In the genomic region with DNA sequence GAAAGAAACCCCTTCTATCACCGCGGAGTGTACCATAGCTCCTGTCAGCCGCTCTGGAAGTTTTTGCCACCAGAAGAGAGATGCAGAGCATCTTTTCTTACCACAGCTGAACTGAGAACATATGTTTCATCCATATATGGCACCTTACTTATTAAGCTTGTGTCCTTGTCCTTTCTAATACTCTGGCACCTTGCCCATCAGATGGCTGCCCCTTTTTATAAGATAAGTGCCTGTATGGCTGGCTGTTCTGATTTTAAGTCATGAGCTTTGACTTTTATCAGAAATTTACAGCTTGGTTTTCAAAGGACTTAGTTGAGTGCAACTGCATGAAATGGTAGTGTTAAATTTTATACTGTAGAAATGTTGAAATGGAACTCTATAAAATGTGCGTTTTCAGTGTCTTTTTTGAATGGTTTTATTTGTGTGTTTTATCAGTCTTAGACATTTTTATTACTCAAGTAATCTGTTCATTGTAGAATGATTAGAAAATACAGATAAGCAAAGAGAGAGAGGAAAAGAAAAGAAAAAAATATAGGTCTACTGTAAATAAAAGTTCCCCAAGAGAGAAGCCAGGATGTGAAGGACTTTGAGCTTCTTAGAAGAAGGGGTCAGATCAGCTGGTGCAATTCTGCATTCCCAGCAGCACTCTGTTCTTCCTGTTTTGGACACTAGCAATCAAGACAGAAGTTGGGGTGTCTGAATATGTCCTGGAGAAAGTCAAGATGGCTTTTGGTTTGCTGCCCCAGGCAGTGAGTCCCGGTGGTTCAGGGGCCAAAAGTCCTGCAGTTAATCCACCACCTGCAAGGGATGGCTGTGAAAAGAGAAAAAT, we compare ENCODE assay signal across 17 cellular contexts. TPM values are rescaled to one million over a fixed set of nuclear protein-coding genes. Genes with fewer than 3 reads are reported as not detected.
DNase-seq lines count a peak whose midpoint lies in the region; ATAC-seq and TF ChIP-seq lines count a peak whose summit lies in the region.
"Had no signal": no experiment of that assay in that cellular context is flagged by ENCODE, and none has a peak within 500 bp of the region (broad histone marks: within the 10 kb centered on the region; RNA-seq: fewer than 3 reads in every experiment).

No MANE protein-coding gene starts in this region.

- no peak overlapping the region for H3K4me3 ChIP-seq in left lung
- H3K4me3 ChIP-seq: coronary artery, GM23248, SJSA1, smooth muscle cell, thoracic aorta had no signal

- DNase-seq in Ammon's horn (ENCODE audit: low spot score) (peak; percentile 45), CD14-positive monocyte (ENCODE audit: low spot score) (peak; percentile 54), OCI-M1 (lab: John Stamatoyannopoulos, UW) (peak; percentile 34), left lung (no peak), T-helper 2 cell (no peak)
- DNase-seq in stimulated activated effector memory CD8-positive, alpha-beta T cell treated with anti-CD3 and anti-CD28 coated beads, Interleukin-12 subunit alpha, Interleukin-12 subunit beta, amount 100 ng/mL, for 72 hours (ENCODE audit: low spot score in 2 of 2): no peak
- DNase-seq: activated CD4-positive, alpha-beta T cell treated with anti-CD3 and anti-CD28 coated beads, Interleukin-2, amount 50 U/mL, for 1 hour; activated naive CD4-positive, alpha-beta T cell treated with anti-CD3 and anti-CD28 coated beads, Interleukin-2, amount 10 ng/mL, durations not matched to agents 7 days and 5 days; DMS79; foreskin fibroblast; GM23248 had no signal

- peaks cover 0 to 2% (median 0%) of the 10 kb centered on the region in 7 donors for H3K9me3 Mint-ChIP-seq in CD14-positive monocyte
- H3K9me3 Mint-ChIP-seq in stimulated activated effector memory CD8-positive, alpha-beta T cell treated with anti-CD3 and anti-CD28 coated beads, Interleukin-12 subunit alpha, Interleukin-12 subunit beta, amount 100 ng/mL, for 72 hours: no peaks in the 10 kb centered on the region
- H3K9me3 Mint-ChIP-seq: activated naive CD4-positive, alpha-beta T cell treated with anti-CD3 and anti-CD28 coated beads, Interleukin-2, amount 10 ng/mL, durations not matched to agents 7 days and 5 days had no signal

- H3K4me3 Mint-ChIP-seq in CD14-positive monocyte: peak overlapping the region in 1 of 2 donors; percentile 11
- no peak overlapping the region for H3K4me3 Mint-ChIP-seq in stimulated activated effector memory CD8-positive, alpha-beta T cell treated with anti-CD3 and anti-CD28 coated beads, Interleukin-12 subunit alpha, Interleukin-12 subunit beta, amount 100 ng/mL, for 72 hours
- H3K4me3 Mint-ChIP-seq: activated naive CD4-positive, alpha-beta T cell treated with anti-CD3 and anti-CD28 coated beads, Interleukin-2, amount 10 ng/mL, durations not matched to agents 7 days and 5 days had no signal

- TF ChIP-seq CTCF in CD14-positive monocyte (IDR thresholded peaks at IDR 0.05) (no peak), left lung (IDR thresholded peaks at IDR 0.05) (no peak)

- peak overlapping the region; percentile 87 to 99 (median 93) for H3K27ac Mint-ChIP-seq in CD14-positive monocyte
- H3K27ac Mint-ChIP-seq in stimulated activated effector memory CD8-positive, alpha-beta T cell treated with anti-CD3 and anti-CD28 coated beads, Interleukin-12 subunit alpha, Interleukin-12 subunit beta, amount 100 ng/mL, for 72 hours: no peak overlapping the region
- H3K27ac Mint-ChIP-seq: activated naive CD4-positive, alpha-beta T cell treated with anti-CD3 and anti-CD28 coated beads, Interleukin-2, amount 10 ng/mL, durations not matched to agents 7 days and 5 days had no signal

- H3K27ac ChIP-seq in left lung: peak overlapping the region in 1 of 2 donors; percentile 86
- H3K27ac ChIP-seq: GM23248, SJSA1, thoracic aorta had no signal

- H3K4me1 Mint-ChIP-seq in CD14-positive monocyte: peaks cover 90% of the 10 kb centered on the region
- H3K4me1 Mint-ChIP-seq in stimulated activated effector memory CD8-positive, alpha-beta T cell treated with anti-CD3 and anti-CD28 coated beads, Interleukin-12 subunit alpha, Interleukin-12 subunit beta, amount 100 ng/mL, for 72 hours: peaks cover 45% of the 10 kb centered on the region

- H3K36me3 ChIP-seq in left lung: no peaks in the 10 kb centered on the region
- H3K36me3 ChIP-seq: SJSA1, thoracic aorta had no signal

- H3K27me3 Mint-ChIP-seq in CD14-positive monocyte (ENCODE audit: low read depth in 3 of 3): peaks cover 0 to 5% (median 0%) of the 10 kb centered on the region in 3 donors
- H3K27me3 Mint-ChIP-seq: activated naive CD4-positive, alpha-beta T cell treated with anti-CD3 and anti-CD28 coated beads, Interleukin-2, amount 10 ng/mL, durations not matched to agents 7 days and 5 days had no signal

- no peaks in the 10 kb centered on the region for H3K27me3 ChIP-seq in left lung
- H3K27me3 ChIP-seq: SJSA1 had no signal

- H3K36me3 Mint-ChIP-seq in CD14-positive monocyte: peaks cover 32 to 56% of the 10 kb centered on the region in 2 donors
- no peaks in the 10 kb centered on the region for H3K36me3 Mint-ChIP-seq in stimulated activated effector memory CD8-positive, alpha-beta T cell treated with anti-CD3 and anti-CD28 coated beads, Interleukin-12 subunit alpha, Interleukin-12 subunit beta, amount 100 ng/mL, for 72 hours
- H3K36me3 Mint-ChIP-seq: activated naive CD4-positive, alpha-beta T cell treated with anti-CD3 and anti-CD28 coated beads, Interleukin-2, amount 10 ng/mL, durations not matched to agents 7 days and 5 days had no signal

- H3K4me1 ChIP-seq in left lung: peaks cover 0 to 96% of the 10 kb centered on the region in 2 donors

- H3K9me3 ChIP-seq in left lung: no peaks in the 10 kb centered on the region
- H3K9me3 ChIP-seq: SJSA1, thoracic aorta had no signal

- peak; percentile 24 for ATAC-seq in left lung
- ATAC-seq in stimulated activated effector memory CD8-positive, alpha-beta T cell treated with anti-CD3 and anti-CD28 coated beads, Interleukin-12 subunit alpha, Interleukin-12 subunit beta, amount 100 ng/mL, for 72 hours: no peak
- ATAC-seq in GM18870 (IDR thresholded peaks at IDR 0.05; ENCODE audit: unreplicated experiment): no peak
- ATAC-seq: left lobe of liver had no signal

- intact Hi-C loops in CD14-positive monocyte (cut with micrococcal nuclease): loop anchor here (5.0 to 10.0 kb wide), 3 partner anchors 33 to 196 kb away; a partner anchor contains a TSS
- intact Hi-C loops in left lung (cut with DNase I): no loop called here

RNA-seq across cellular contexts. Expression of a gene that starts 38.8 kb away (rescaled TPM):
- polyA plus RNA-seq in CD14-positive monocyte: 10 to 100 TPM; 26.5 to 28.7 TPM
- total RNA-seq in left lung: 10 to 100 TPM; 25.6 to 61.9 TPM

Comparison
In these comparisons a context has a peak if more than half of its experiments do, and no peak if none do; other contexts are left out.
1. DNase-seq: peak in Ammon's horn (single experiment), CD14-positive monocyte (single experiment) and OCI-M1 (single experiment); none in left lung (0 of 2), stimulated activated effector memory CD8-positive, alpha-beta T cell treated with anti-CD3 and anti-CD28 coated beads, Interleukin-12 subunit alpha, Interleukin-12 subunit beta, amount 100 ng/mL, for 72 hours (0 of 2) and T-helper 2 cell (0 of 5).
2. intact Hi-C loops: an anchor here in CD14-positive monocyte (5.0 to 10.0 kb wide); none called in left lung.